ENCODE assay signal across 20 cellular contexts in the genomic region with DNA sequence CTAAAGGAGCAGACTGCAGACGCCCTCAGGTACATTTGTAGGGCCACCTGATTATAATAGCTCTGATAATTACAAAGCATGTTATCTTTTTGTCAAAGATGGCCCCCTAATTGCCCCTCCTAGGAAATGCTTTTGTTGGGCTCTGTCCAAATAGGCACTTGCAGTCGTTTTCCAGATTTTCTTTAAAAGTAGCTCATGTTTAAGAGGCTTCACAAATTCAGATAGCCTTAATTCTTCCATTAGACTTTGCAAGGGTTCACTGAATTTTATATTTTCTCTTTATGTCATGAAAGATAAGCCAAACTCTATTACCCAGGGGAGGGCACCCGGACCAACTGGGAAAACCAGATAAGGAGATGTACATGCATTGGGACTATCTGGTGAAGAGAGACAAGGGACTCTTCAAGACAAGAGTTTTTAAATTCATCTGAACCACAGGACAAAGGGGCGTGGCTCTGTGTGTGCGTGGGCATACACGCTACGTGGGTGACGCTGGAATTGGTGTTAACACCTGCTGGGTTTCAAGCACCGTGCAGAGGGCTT.
DNase-seq lines count a peak whose midpoint lies in the region; ATAC-seq and TF ChIP-seq lines count a peak whose summit lies in the region.
"Had no signal": no experiment of that assay in that cellular context is flagged by ENCODE, and none has a peak within 500 bp of the region (broad histone marks: within the 10 kb centered on the region; RNA-seq: fewer than 3 reads in every experiment).

No MANE protein-coding gene starts in this region.

- intact Hi-C loops in activated CD8-positive, alpha-beta T cell treated with anti-CD3 and anti-CD28 coated beads for 36 hours (cut with micrococcal nuclease), result no loop called here

- ATAC-seq in activated CD8-positive, alpha-beta T cell treated with anti-CD3 and anti-CD28 coated beads for 36 hours, result no peak
- ATAC-seq in activated CD8-positive, alpha-beta T cell treated with anti-CD3 and anti-CD28 coated beads, Interleukin-2, amount 10 ng/mL, durations not matched to agents 7 days and 5 days, result no peak
- no peak for ATAC-seq in HG02623 (IDR thresholded peaks at IDR 0.05; ENCODE audit: unreplicated experiment)

- H3K36me3 Mint-ChIP-seq in activated CD8-positive, alpha-beta T cell treated with anti-CD3 and anti-CD28 coated beads for 36 hours (ENCODE audit: low read depth), result no peaks in the 10 kb centered on the region
- peaks cover 2% of the 10 kb centered on the region for H3K36me3 Mint-ChIP-seq in activated CD8-positive, alpha-beta T cell treated with anti-CD3 and anti-CD28 coated beads, Interleukin-2, amount 10 ng/mL, durations not matched to agents 7 days and 5 days (ENCODE audit: low read depth)
- no peaks in the 10 kb centered on the region for H3K36me3 Mint-ChIP-seq in activated T-cell treated with anti-CD3 and anti-CD28 coated beads, Interleukin-2, amount 50 U/mL, for 24 hours (ENCODE audit: low read depth)
- H3K36me3 Mint-ChIP-seq: activated naive CD8-positive, alpha-beta T cell treated with anti-CD3 and anti-CD28 coated beads for 36 hours had no signal

- H3K4me3 Mint-ChIP-seq in activated CD8-positive, alpha-beta T cell treated with anti-CD3 and anti-CD28 coated beads for 36 hours, result no peak overlapping the region
- no peak overlapping the region for H3K4me3 Mint-ChIP-seq in activated CD8-positive, alpha-beta T cell treated with anti-CD3 and anti-CD28 coated beads, Interleukin-2, amount 10 ng/mL, durations not matched to agents 7 days and 5 days
- no peak overlapping the region for H3K4me3 Mint-ChIP-seq in activated T-cell treated with anti-CD3 and anti-CD28 coated beads, Interleukin-2, amount 50 U/mL, for 24 hours
- H3K4me3 Mint-ChIP-seq: activated naive CD8-positive, alpha-beta T cell treated with anti-CD3 and anti-CD28 coated beads for 36 hours had no signal

- POLR2A ChIA-PET in activated CD8-positive, alpha-beta T cell treated with anti-CD3 and anti-CD28 coated beads for 36 hours (lab: Charles Lee), result no interaction called here
- POLR2A ChIA-PET in activated CD8-positive, alpha-beta T cell treated with anti-CD3 and anti-CD28 coated beads, Interleukin-2, amount 10 ng/mL, durations not matched to agents 7 days and 5 days (lab: Charles Lee), result no interaction called here

- H3K4me1 Mint-ChIP-seq in activated CD8-positive, alpha-beta T cell treated with anti-CD3 and anti-CD28 coated beads for 36 hours (ENCODE audit: low read depth), result peaks cover 19% of the 10 kb centered on the region
- peaks cover 28% of the 10 kb centered on the region for H3K4me1 Mint-ChIP-seq in activated CD8-positive, alpha-beta T cell treated with anti-CD3 and anti-CD28 coated beads, Interleukin-2, amount 10 ng/mL, durations not matched to agents 7 days and 5 days (ENCODE audit: low read depth)
- H3K4me1 Mint-ChIP-seq in activated T-cell treated with anti-CD3 and anti-CD28 coated beads, Interleukin-2, amount 50 U/mL, for 24 hours (ENCODE audit: low read depth), result peaks cover 20% of the 10 kb centered on the region

- H3K27me3 Mint-ChIP-seq in activated CD8-positive, alpha-beta T cell treated with anti-CD3 and anti-CD28 coated beads for 36 hours, result peaks cover 17% of the 10 kb centered on the region
- peaks cover 51% of the 10 kb centered on the region for H3K27me3 Mint-ChIP-seq in activated CD8-positive, alpha-beta T cell treated with anti-CD3 and anti-CD28 coated beads, Interleukin-2, amount 10 ng/mL, durations not matched to agents 7 days and 5 days (ENCODE audit: low read depth)
- peaks cover 13% of the 10 kb centered on the region for H3K27me3 Mint-ChIP-seq in activated T-cell treated with anti-CD3 and anti-CD28 coated beads, Interleukin-2, amount 50 U/mL, for 24 hours

- TF ChIP-seq CTCF in activated CD8-positive, alpha-beta T cell treated with anti-CD3 and anti-CD28 coated beads for 36 hours (IDR thresholded peaks at IDR 0.05), result no peak

- CTCF ChIA-PET in activated CD8-positive, alpha-beta T cell treated with anti-CD3 and anti-CD28 coated beads for 36 hours (lab: Charles Lee), result no interaction called here
- CTCF ChIA-PET in activated CD8-positive, alpha-beta T cell treated with anti-CD3 and anti-CD28 coated beads, Interleukin-2, amount 10 ng/mL, durations not matched to agents 7 days and 5 days (lab: Charles Lee), result interaction anchor here (1.5 kb wide), 1 partner anchor 165 kb away, joined by 4 read pairs; no protein-coding TSS in a partner anchor

- no peak overlapping the region for H3K27ac Mint-ChIP-seq in activated CD8-positive, alpha-beta T cell treated with anti-CD3 and anti-CD28 coated beads for 36 hours
- H3K27ac Mint-ChIP-seq in activated CD8-positive, alpha-beta T cell treated with anti-CD3 and anti-CD28 coated beads, Interleukin-2, amount 10 ng/mL, durations not matched to agents 7 days and 5 days, result no peak overlapping the region
- no peak overlapping the region for H3K27ac Mint-ChIP-seq in activated T-cell treated with anti-CD3 and anti-CD28 coated beads, Interleukin-2, amount 50 U/mL, for 24 hours
- H3K27ac Mint-ChIP-seq: activated naive CD8-positive, alpha-beta T cell treated with anti-CD3 and anti-CD28 coated beads for 36 hours had no signal

- DNase-seq in activated CD8-positive, alpha-beta T cell treated with anti-CD3 and anti-CD28 coated beads for 36 hours, result peak; percentile 51
- DNase-seq in activated CD8-positive, alpha-beta T cell treated with anti-CD3 and anti-CD28 coated beads, Interleukin-2, amount 10 ng/mL, durations not matched to agents 7 days and 5 days, result no peak
- peak; percentile 90 for DNase-seq in CMK (ENCODE audit: low read depth)
- DNase-seq in NCI-H1436 treated with DMSO at 0.1 percent for 48 hours (lab: John Stamatoyannopoulos, UW), result peak; percentile 70
- peak; percentile 33 for DNase-seq in activated T-cell treated with anti-CD3 and anti-CD28 coated beads, Interleukin-2, amount 50 U/mL, for 24 hours
- no peak for DNase-seq in C1 segment of cervical spinal cord (lab: John Stamatoyannopoulos, UW)
- DNase-seq in AG08395 (ENCODE audit: low spot score), result no peak
- DNase-seq: activated CD4-positive, CD25-positive, alpha-beta regulatory T cell treated with anti-CD3 and anti-CD28 coated beads, Interleukin-2, amount 50 U/mL, for 72 hours; activated naive CD8-positive, alpha-beta T cell treated with anti-CD3 and anti-CD28 coated beads for 36 hours; brain microvascular endothelial cell; colonic mucosa; EL; HCEC 1CT; hypothalamus; mammary epithelial cell; NCI-H1694 treated with DMSO at 0.1 percent for 48 hours; NCI-H510A; stimulated activated CD8-positive, alpha-beta memory T cell treated with anti-CD3 and anti-CD28 coated beads, Interleukin-4, amount 100 ng/mL, for 48 hours; T-helper 2 cell had no signal

- H3K9me3 Mint-ChIP-seq in activated CD8-positive, alpha-beta T cell treated with anti-CD3 and anti-CD28 coated beads for 36 hours, result no peaks in the 10 kb centered on the region
- no peaks in the 10 kb centered on the region for H3K9me3 Mint-ChIP-seq in activated CD8-positive, alpha-beta T cell treated with anti-CD3 and anti-CD28 coated beads, Interleukin-2, amount 10 ng/mL, durations not matched to agents 7 days and 5 days (ENCODE audit: insufficient read depth)
- no peaks in the 10 kb centered on the region for H3K9me3 Mint-ChIP-seq in activated T-cell treated with anti-CD3 and anti-CD28 coated beads, Interleukin-2, amount 50 U/mL, for 24 hours
- H3K9me3 Mint-ChIP-seq: activated naive CD8-positive, alpha-beta T cell treated with anti-CD3 and anti-CD28 coated beads for 36 hours had no signal

Comparison
In these comparisons a context has a peak if more than half of its experiments do, and no peak if none do; other contexts are left out.
1. DNase-seq: peak in activated CD8-positive, alpha-beta T cell treated with anti-CD3 and anti-CD28 coated beads for 36 hours (single experiment), CMK (single experiment), NCI-H1436 treated with DMSO at 0.1 percent for 48 hours (single experiment) and activated T-cell treated with anti-CD3 and anti-CD28 coated beads, Interleukin-2, amount 50 U/mL, for 24 hours (single experiment); none in activated CD8-positive, alpha-beta T cell treated with anti-CD3 and anti-CD28 coated beads, Interleukin-2, amount 10 ng/mL, durations not matched to agents 7 days and 5 days (single experiment), C1 segment of cervical spinal cord (0 of 14) and AG08395 (single experiment).